In genomic region chr11:64202992-64203391, GRCh38 we compare ENCODE assay signal across 24 cellular contexts. TPM values are rescaled to one million over a fixed set of nuclear protein-coding genes. Genes with fewer than 3 reads are reported as not detected.
"Had no signal": no experiment of that assay in that cellular context is flagged by ENCODE, and none has a peak within 500 bp of the region (broad histone marks: within the 10 kb centered on the region; RNA-seq: fewer than 3 reads in every experiment).

No MANE protein-coding gene starts in this region.

- H3K9me3 ChIP-seq: ascending aorta, esophagus muscularis mucosa, mucosa of descending colon, testis, vagina had no signal

- H3K4me3 ChIP-seq: ascending aorta, esophagus muscularis mucosa, hepatocyte, mucosa of descending colon, smooth muscle cell, testis, vagina had no signal

- H3K27me3 Mint-ChIP-seq: stimulated activated memory B cell treated with anti-CD40 and anti-IgM and Interleukin-4, amounts not matched to agents 10 μg/mL and 1 μg/mL and 100 μg/mL, for 72 hours; type B pancreatic cell had no signal

- H3K27ac ChIP-seq: ascending aorta, brain microvascular endothelial cell, esophagus muscularis mucosa, hepatocyte, testis, vagina had no signal

- H3K4me2 ChIP-seq: hepatocyte, smooth muscle cell had no signal

- H2AFZ ChIP-seq: hepatocyte had no signal

- H3K9me3 Mint-ChIP-seq: activated T-helper 1 cell treated with anti-CD3 and anti-CD28 coated beads, Interleukin-12 subunit alpha, Interleukin-12 subunit beta, Interleukin-2, Interleukin-4 antibody, amounts not matched to agents 30 ng/mL and 10 ng/mL and 1 ng/mL, durations not matched to agents 14 hours and 24 hours and 36 hours; stimulated activated memory B cell treated with anti-CD40 and anti-IgM and Interleukin-4, amounts not matched to agents 10 μg/mL and 1 μg/mL and 100 μg/mL, for 72 hours; type B pancreatic cell had no signal

- H3K79me2 ChIP-seq: hepatocyte had no signal

- DNase-seq: activated CD4-positive, alpha-beta T cell treated with anti-CD3 and anti-CD28 coated beads for 4 hours; activated CD4-positive, alpha-beta T cell treated with anti-CD3 and anti-CD28 coated beads, Interleukin-2, amount 50 U/mL, for 48 hours; activated CD4-positive, CD25-positive, alpha-beta regulatory T cell; activated gamma-delta T cell; activated naive CD4-positive, alpha-beta T cell treated with anti-CD3 and anti-CD28 coated beads, Interleukin-2, amount 50 U/mL, for 16 hours; brain microvascular endothelial cell; caudate nucleus; effector memory CD4-positive, alpha-beta T cell; glutamatergic neuron; mucosa of descending colon; stimulated activated CD4-positive, alpha-beta T cell treated with anti-CD3 and anti-CD28 coated beads, Interleukin-15, amount 100 ng/mL, for 24 hours; T1000; testis had no signal

- H3K27ac Mint-ChIP-seq: activated T-helper 1 cell treated with anti-CD3 and anti-CD28 coated beads, Interleukin-12 subunit alpha, Interleukin-12 subunit beta, Interleukin-2, Interleukin-4 antibody, amounts not matched to agents 30 ng/mL and 10 ng/mL and 1 ng/mL, durations not matched to agents 14 hours and 24 hours and 36 hours; stimulated activated memory B cell treated with anti-CD40 and anti-IgM and Interleukin-4, amounts not matched to agents 10 μg/mL and 1 μg/mL and 100 μg/mL, for 72 hours; type B pancreatic cell had no signal

- H3K4me1 ChIP-seq: ascending aorta had no signal

- H3K4me3 Mint-ChIP-seq: activated T-helper 1 cell treated with anti-CD3 and anti-CD28 coated beads, Interleukin-12 subunit alpha, Interleukin-12 subunit beta, Interleukin-2, Interleukin-4 antibody, amounts not matched to agents 30 ng/mL and 10 ng/mL and 1 ng/mL, durations not matched to agents 14 hours and 24 hours and 36 hours; stimulated activated memory B cell treated with anti-CD40 and anti-IgM and Interleukin-4, amounts not matched to agents 10 μg/mL and 1 μg/mL and 100 μg/mL, for 72 hours; type B pancreatic cell had no signal

- ATAC-seq: mucosa of descending colon; sciatic nerve; stimulated activated memory B cell treated with anti-CD40 and anti-IgM and Interleukin-4, amounts not matched to agents 10 μg/mL and 1 μg/mL and 100 μg/mL, for 72 hours had no signal

- H3K27me3 ChIP-seq: ascending aorta, brain microvascular endothelial cell, esophagus muscularis mucosa, hepatocyte, testis, vagina had no signal

- FAIRE-seq: frontal cortex, islet of Langerhans had no signal

RNA-seq across cellular contexts. Expression of gene FERMT3, which starts 3.5 kb away (rescaled TPM):
- polyA plus RNA-seq: hepatocyte had no signal
